9 cellular contexts compared by ENCODE assay signal in genomic region chr11:62646825-62647608, GRCh38. TPM values are rescaled to one million over a fixed set of nuclear protein-coding genes. Genes with fewer than 3 reads are reported as not detected.
DNase-seq lines count a peak whose midpoint lies in the region; ATAC-seq and TF ChIP-seq lines count a peak whose summit lies in the region.
"Had no signal": no experiment of that assay in that cellular context is flagged by ENCODE, and none has a peak within 500 bp of the region (broad histone marks: within the 10 kb centered on the region; RNA-seq: fewer than 3 reads in every experiment).

No MANE protein-coding gene starts in this region.

- peaks cover 34% of the 10 kb centered on the region for H3K4me1 Mint-ChIP-seq in activated naive CD4-positive, alpha-beta T cell treated with anti-CD3 and anti-CD28 coated beads for 36 hours (ENCODE audit: low read depth)
- peaks cover 33% of the 10 kb centered on the region for H3K4me1 Mint-ChIP-seq in activated naive CD8-positive, alpha-beta T cell (ENCODE audit: low read depth)

- no peak for DNase-seq in activated naive CD4-positive, alpha-beta T cell treated with anti-CD3 and anti-CD28 coated beads for 36 hours
- no peak for DNase-seq in activated naive CD4-positive, alpha-beta T cell treated with anti-CD3 and anti-CD28 coated beads, Interleukin-2, amount 50 U/mL, for 16 hours
- no peak for DNase-seq in lower lobe of right lung
- DNase-seq in tibial artery = peak; percentile 22 to 72
- no peak for DNase-seq in NCI-H1092 treated with DMSO at 0.1 percent for 48 hours (lab: John Stamatoyannopoulos, UW)
- no peak for DNase-seq in activated CD4-positive, CD25-positive, alpha-beta regulatory T cell treated with anti-CD3 and anti-CD28 coated beads, Interleukin-2, amount 50 U/mL, for 72 hours
- DNase-seq in RPMI8226 = no peak

- no peak for TF ChIP-seq CTCF in lower lobe of right lung (IDR thresholded peaks at IDR 0.05)
- no peak for TF ChIP-seq CTCF in tibial artery (IDR thresholded peaks at IDR 0.05)

- H3K27me3 ChIP-seq in lower lobe of right lung (ENCODE audit: low read depth) (no peaks in the 10 kb centered on the region), tibial artery (no peaks in the 10 kb centered on the region)
- H3K27me3 ChIP-seq: colonic mucosa had no signal

- peak overlapping the region; percentile 90 for H3K4me3 ChIP-seq in lower lobe of right lung
- peak overlapping the region; percentile 89 to 100 for H3K4me3 ChIP-seq in tibial artery

- H3K4me1 ChIP-seq in lower lobe of right lung = peaks cover 37% of the 10 kb centered on the region
- H3K4me1 ChIP-seq in tibial artery = peaks cover 0 to 40% (median 29%) of the 10 kb centered on the region in 4 donors

- peak overlapping the region; percentile 95 for H3K27ac Mint-ChIP-seq in activated naive CD4-positive, alpha-beta T cell treated with anti-CD3 and anti-CD28 coated beads for 36 hours
- H3K27ac Mint-ChIP-seq in activated naive CD8-positive, alpha-beta T cell = peak overlapping the region; percentile 98

- intact Hi-C loops in activated naive CD4-positive, alpha-beta T cell treated with anti-CD3 and anti-CD28 coated beads for 36 hours (cut with micrococcal nuclease) = loop anchor here (1.0 to 2.0 kb wide), 8 partner anchors 18 to 193 kb away; partner anchors contain the start of genes C11orf98, CSKMT, EML3 and TUT1
- intact Hi-C loops in lower lobe of right lung (cut with DNase I) = no loop called here
- intact Hi-C loops in tibial artery (cut with DNase I; ENCODE audit: low total_unique reads) = no loop called here

- no peaks in the 10 kb centered on the region for H3K9me3 ChIP-seq in lower lobe of right lung
- no peaks in the 10 kb centered on the region for H3K9me3 ChIP-seq in tibial artery
- H3K9me3 ChIP-seq: colonic mucosa had no signal

- H3K27me3 Mint-ChIP-seq in activated naive CD4-positive, alpha-beta T cell treated with anti-CD3 and anti-CD28 coated beads for 36 hours (ENCODE audit: low read depth) = no peaks in the 10 kb centered on the region
- no peaks in the 10 kb centered on the region for H3K27me3 Mint-ChIP-seq in activated naive CD8-positive, alpha-beta T cell

- no peaks in the 10 kb centered on the region for H3K9me3 Mint-ChIP-seq in activated naive CD4-positive, alpha-beta T cell treated with anti-CD3 and anti-CD28 coated beads for 36 hours
- H3K9me3 Mint-ChIP-seq in activated naive CD8-positive, alpha-beta T cell (ENCODE audit: low read depth) = no peaks in the 10 kb centered on the region

- H3K27ac ChIP-seq in lower lobe of right lung = no peak overlapping the region
- H3K27ac ChIP-seq in tibial artery = peak overlapping the region; percentile 95 to 99

- H3K36me3 Mint-ChIP-seq in activated naive CD4-positive, alpha-beta T cell treated with anti-CD3 and anti-CD28 coated beads for 36 hours (ENCODE audit: low read depth) = peaks cover 25% of the 10 kb centered on the region
- no peaks in the 10 kb centered on the region for H3K36me3 Mint-ChIP-seq in activated naive CD8-positive, alpha-beta T cell

- peak overlapping the region; percentile 99 for H3K4me3 Mint-ChIP-seq in activated naive CD4-positive, alpha-beta T cell treated with anti-CD3 and anti-CD28 coated beads for 36 hours
- H3K4me3 Mint-ChIP-seq in activated naive CD8-positive, alpha-beta T cell = peak overlapping the region; percentile 99

- H3K36me3 ChIP-seq in lower lobe of right lung (peaks cover 49% of the 10 kb centered on the region), tibial artery (peaks cover 32 to 55% (median 35%) of the 10 kb centered on the region in 3 donors)
- H3K36me3 ChIP-seq: colonic mucosa had no signal

- peak in 1 of 2 donors; percentile 1 for ATAC-seq in lower lobe of right lung

- CTCF ChIA-PET in activated naive CD4-positive, alpha-beta T cell treated with anti-CD3 and anti-CD28 coated beads for 36 hours (lab: Charles Lee) = interaction anchor here (1.0 kb wide), 1 partner anchor 10 kb away, joined by 3 read pairs; no protein-coding TSS in a partner anchor

RNA-seq across cellular contexts. Expression of gene GANAB, which starts 0.6 kb away (rescaled TPM):
- 100 to 1,000 TPM; 221 to 230 TPM for total RNA-seq in activated naive CD4-positive, alpha-beta T cell treated with anti-CD3 and anti-CD28 coated beads for 36 hours
- 228 TPM for total RNA-seq in lower lobe of right lung

RNA-seq across cellular contexts. Expression of gene INTS5, which starts 6.1 kb away (rescaled TPM):
- 10 to 100 TPM; 12.5 to 12.8 TPM for total RNA-seq in activated naive CD4-positive, alpha-beta T cell treated with anti-CD3 and anti-CD28 coated beads for 36 hours
- 18.6 TPM for total RNA-seq in lower lobe of right lung

RNA-seq across cellular contexts. Expression of gene C11orf98, which starts 18.0 kb away (rescaled TPM):
- total RNA-seq in activated naive CD4-positive, alpha-beta T cell treated with anti-CD3 and anti-CD28 coated beads for 36 hours = 10 to 100 TPM; 73.5 to 76.5 TPM
- 37.1 TPM for total RNA-seq in lower lobe of right lung

RNA-seq across cellular contexts. Expression of gene CSKMT, which starts 18.1 kb away (rescaled TPM):
- 10 to 100 TPM; 35.2 to 44.0 TPM for total RNA-seq in activated naive CD4-positive, alpha-beta T cell treated with anti-CD3 and anti-CD28 coated beads for 36 hours
- 12.1 TPM for total RNA-seq in lower lobe of right lung

RNA-seq across cellular contexts. Expression of gene UQCC3, which starts 24.5 kb away (rescaled TPM):
- total RNA-seq in activated naive CD4-positive, alpha-beta T cell treated with anti-CD3 and anti-CD28 coated beads for 36 hours = 1 to 10 TPM; 6.0 to 6.4 TPM
- total RNA-seq in lower lobe of right lung = 6.1 TPM

Comparison
In these comparisons a context has a peak if more than half of its experiments do, and no peak if none do; other contexts are left out.
1. DNase-seq: peak in tibial artery (2 of 2); none in activated naive CD4-positive, alpha-beta T cell treated with anti-CD3 and anti-CD28 coated beads for 36 hours (single experiment), activated naive CD4-positive, alpha-beta T cell treated with anti-CD3 and anti-CD28 coated beads, Interleukin-2, amount 50 U/mL, for 16 hours (single experiment), lower lobe of right lung (single experiment), NCI-H1092 treated with DMSO at 0.1 percent for 48 hours (single experiment), activated CD4-positive, CD25-positive, alpha-beta regulatory T cell treated with anti-CD3 and anti-CD28 coated beads, Interleukin-2, amount 50 U/mL, for 72 hours (single experiment) and RPMI8226 (single experiment).